In genomic region chr14:83826838-83827237, GRCh38 we compare ENCODE assay signal across 2 cellular contexts.
TF ChIP-seq lines count a peak whose summit lies in the region.

No MANE protein-coding gene starts in this region.

TF ChIP-seq in A549, 52 proteins besides CTCF, POLR2A, EP300 and RAD21 (continued from another document):
- TF ChIP-seq MAZ (IDR thresholded peaks at IDR 0.05; ENCODE audit: borderline replicate concordance, low read depth, low read length) (no peak), TFCP2L1 (CRISPR knock-in tag; IDR thresholded peaks at IDR 0.05) (no peak), ZSCAN20 (CRISPR knock-in tag; IDR thresholded peaks at IDR 0.05) (no peak), BHLHE40 (IDR thresholded peaks at IDR 0.05; ENCODE audit: low read depth, low read length) (no peak), HOXA7 (CRISPR knock-in tag; IDR thresholded peaks at IDR 0.05) (no peak), CHD2 (IDR thresholded peaks at IDR 0.05; ENCODE audit: low read length, partially characterized antibody) (no peak), GATA3 (IDR thresholded peaks at IDR 0.05; ENCODE audit: borderline replicate concordance) (no peak), PBX3 (IDR thresholded peaks at IDR 0.05) (no peak), E2F6 (IDR thresholded peaks at IDR 0.05; ENCODE audit: borderline replicate concordance, low read depth) (no peak), HOXB5 (CRISPR knock-in tag; IDR thresholded peaks at IDR 0.05) (no peak), KDM1A (IDR thresholded peaks at IDR 0.05; ENCODE audit: low read depth) (no peak), TP53 (CRISPR knock-in tag; IDR thresholded peaks at IDR 0.05) (no peak)

TF ChIP-seq in WTC11, 78 proteins besides CTCF, POLR2A, EP300 and RAD21 (continued from another document):
- TF ChIP-seq CDX4 (CRISPR knock-in tag; IDR thresholded peaks at IDR 0.05; ENCODE audit: borderline replicate concordance), result no peak
- TF ChIP-seq RORB (CRISPR knock-in tag; IDR thresholded peaks at IDR 0.05), result no peak
- TF ChIP-seq GTF2I (CRISPR knock-in tag; conservative IDR thresholded peaks at IDR 0.05), result no peak
- no peak for TF ChIP-seq SMAD3 (CRISPR knock-in tag; IDR thresholded peaks at IDR 0.05; ENCODE audit: borderline replicate concordance)
- no peak for TF ChIP-seq FOXJ3 (CRISPR knock-in tag; IDR thresholded peaks at IDR 0.05; ENCODE audit: borderline replicate concordance)
- TF ChIP-seq STAT6 (CRISPR knock-in tag; conservative IDR thresholded peaks at IDR 0.05; ENCODE audit: low read depth), result no peak
- no peak for TF ChIP-seq ZNF232 (CRISPR knock-in tag; IDR thresholded peaks at IDR 0.05)
- no peak for TF ChIP-seq ZNF317 (CRISPR knock-in tag; IDR thresholded peaks at IDR 0.05; ENCODE audit: borderline replicate concordance, low read depth)
TF ChIP-seq in WTC11: peak in this region for 0.
